In the genomic region with DNA sequence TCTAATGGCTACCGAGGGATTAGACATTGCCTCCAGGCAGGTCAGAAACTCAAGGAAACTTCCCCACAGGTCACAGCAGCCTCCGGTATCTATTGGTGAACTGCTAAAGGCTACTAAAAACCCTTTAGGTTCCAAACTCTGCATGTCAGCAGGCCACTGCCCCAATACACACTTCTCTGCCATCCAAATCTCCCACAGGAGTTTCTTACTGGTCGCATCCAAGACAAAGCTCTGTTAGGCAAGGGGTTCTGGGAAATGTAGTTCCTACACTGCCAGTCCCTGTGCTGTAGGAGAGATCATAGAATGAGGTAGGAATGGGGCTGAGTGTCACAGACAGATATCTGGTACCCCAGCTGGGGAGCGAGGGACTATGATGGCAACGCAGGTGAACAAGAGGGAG, we compare ENCODE assay signal across 1 cellular context.
TF ChIP-seq lines count a peak whose summit lies in the region.

No MANE protein-coding gene starts in this region.

TF ChIP-seq in WTC11, 78 proteins besides CTCF, POLR2A, EP300 and RAD21 (continued from another document):
- TF ChIP-seq, protein P1, sequence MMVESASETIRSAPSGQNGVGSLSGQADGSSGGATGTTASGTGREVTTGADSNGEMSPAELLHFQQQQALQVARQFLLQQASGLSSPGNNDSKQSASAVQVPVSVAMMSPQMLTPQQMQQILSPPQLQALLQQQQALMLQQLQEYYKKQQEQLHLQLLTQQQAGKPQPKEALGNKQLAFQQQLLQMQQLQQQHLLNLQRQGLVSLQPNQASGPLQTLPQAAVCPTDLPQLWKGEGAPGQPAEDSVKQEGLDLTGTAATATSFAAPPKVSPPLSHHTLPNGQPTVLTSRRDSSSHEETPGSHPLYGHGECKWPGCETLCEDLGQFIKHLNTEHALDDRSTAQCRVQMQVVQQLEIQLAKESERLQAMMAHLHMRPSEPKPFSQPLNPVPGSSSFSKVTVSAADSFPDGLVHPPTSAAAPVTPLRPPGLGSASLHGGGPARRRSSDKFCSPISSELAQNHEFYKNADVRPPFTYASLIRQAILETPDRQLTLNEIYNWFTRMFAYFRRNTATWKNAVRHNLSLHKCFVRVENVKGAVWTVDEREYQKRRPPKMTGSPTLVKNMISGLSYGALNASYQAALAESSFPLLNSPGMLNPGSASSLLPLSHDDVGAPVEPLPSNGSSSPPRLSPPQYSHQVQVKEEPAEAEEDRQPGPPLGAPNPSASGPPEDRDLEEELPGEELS (CRISPR knock-in tag; IDR thresholded peaks at IDR 0.05), result no peak
- TF ChIP-seq ZNF138 (CRISPR knock-in tag; conservative IDR thresholded peaks at IDR 0.05) (no peak), ZNF396 (CRISPR knock-in tag; IDR thresholded peaks at IDR 0.05; ENCODE audit: borderline replicate concordance) (no peak), NR3C1 (CRISPR knock-in tag; conservative IDR thresholded peaks at IDR 0.05; ENCODE audit: low read depth) (no peak), RELA (CRISPR knock-in tag; IDR thresholded peaks at IDR 0.05; ENCODE audit: borderline replicate concordance) (no peak), MYBL2 (CRISPR knock-in tag; IDR thresholded peaks at IDR 0.05) (no peak), GRHL2 (CRISPR knock-in tag; IDR thresholded peaks at IDR 0.05; ENCODE audit: insufficient replicate concordance, severe bottlenecking) (no peak), TCF7 (CRISPR knock-in tag; IDR thresholded peaks at IDR 0.05; ENCODE audit: low read depth) (no peak), E2F5 (CRISPR knock-in tag; IDR thresholded peaks at IDR 0.05) (no peak)
- TF ChIP-seq, protein P2, sequence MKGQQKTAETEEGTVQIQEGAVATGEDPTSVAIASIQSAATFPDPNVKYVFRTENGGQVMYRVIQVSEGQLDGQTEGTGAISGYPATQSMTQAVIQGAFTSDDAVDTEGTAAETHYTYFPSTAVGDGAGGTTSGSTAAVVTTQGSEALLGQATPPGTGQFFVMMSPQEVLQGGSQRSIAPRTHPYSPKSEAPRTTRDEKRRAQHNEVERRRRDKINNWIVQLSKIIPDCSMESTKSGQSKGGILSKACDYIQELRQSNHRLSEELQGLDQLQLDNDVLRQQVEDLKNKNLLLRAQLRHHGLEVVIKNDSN (CRISPR knock-in tag; IDR thresholded peaks at IDR 0.05), result no peak
- TF ChIP-seq, protein P3, sequence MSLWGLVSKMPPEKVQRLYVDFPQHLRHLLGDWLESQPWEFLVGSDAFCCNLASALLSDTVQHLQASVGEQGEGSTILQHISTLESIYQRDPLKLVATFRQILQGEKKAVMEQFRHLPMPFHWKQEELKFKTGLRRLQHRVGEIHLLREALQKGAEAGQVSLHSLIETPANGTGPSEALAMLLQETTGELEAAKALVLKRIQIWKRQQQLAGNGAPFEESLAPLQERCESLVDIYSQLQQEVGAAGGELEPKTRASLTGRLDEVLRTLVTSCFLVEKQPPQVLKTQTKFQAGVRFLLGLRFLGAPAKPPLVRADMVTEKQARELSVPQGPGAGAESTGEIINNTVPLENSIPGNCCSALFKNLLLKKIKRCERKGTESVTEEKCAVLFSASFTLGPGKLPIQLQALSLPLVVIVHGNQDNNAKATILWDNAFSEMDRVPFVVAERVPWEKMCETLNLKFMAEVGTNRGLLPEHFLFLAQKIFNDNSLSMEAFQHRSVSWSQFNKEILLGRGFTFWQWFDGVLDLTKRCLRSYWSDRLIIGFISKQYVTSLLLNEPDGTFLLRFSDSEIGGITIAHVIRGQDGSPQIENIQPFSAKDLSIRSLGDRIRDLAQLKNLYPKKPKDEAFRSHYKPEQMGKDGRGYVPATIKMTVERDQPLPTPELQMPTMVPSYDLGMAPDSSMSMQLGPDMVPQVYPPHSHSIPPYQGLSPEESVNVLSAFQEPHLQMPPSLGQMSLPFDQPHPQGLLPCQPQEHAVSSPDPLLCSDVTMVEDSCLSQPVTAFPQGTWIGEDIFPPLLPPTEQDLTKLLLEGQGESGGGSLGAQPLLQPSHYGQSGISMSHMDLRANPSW (CRISPR knock-in tag; conservative IDR thresholded peaks at IDR 0.05; ENCODE audit: low read depth), result no peak
